Comparison of ENCODE assay signal across 8 cellular contexts in the genomic region with DNA sequence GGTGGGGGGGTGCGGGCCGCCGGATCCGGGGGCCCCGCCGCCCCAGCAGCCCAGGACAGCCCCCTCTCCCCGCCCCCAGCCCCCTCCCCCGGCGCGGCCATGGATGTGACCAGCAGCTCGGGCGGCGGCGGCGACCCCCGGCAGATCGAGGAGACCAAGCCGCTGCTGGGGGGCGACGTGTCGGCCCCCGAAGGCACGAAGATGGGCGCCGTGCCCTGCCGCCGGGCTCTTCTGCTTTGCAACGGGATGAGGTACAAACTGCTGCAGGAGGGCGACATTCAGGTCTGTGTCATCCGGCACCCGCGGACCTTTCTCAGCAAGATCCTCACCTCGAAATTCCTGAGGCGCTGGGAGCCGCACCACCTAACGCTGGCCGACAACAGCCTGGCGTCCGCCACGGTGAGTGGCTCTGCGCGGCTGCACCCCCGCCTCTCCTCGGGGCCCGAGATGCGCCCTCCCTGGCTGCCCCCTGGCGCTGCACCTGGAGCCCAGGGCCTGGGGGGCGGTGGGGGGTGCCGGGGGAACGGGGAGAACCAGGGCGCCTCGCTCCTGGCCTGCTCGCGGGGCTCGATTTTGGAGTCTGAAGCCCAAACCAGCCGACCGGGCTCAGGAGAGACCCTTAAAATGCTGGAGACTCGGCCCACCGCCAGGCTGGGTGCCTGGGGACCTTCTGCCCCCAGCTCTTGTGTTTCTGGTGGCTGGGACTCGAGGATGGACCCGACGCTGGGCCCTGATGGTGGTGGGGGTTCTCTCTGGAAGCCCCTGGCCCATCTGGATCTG. TPM values are rescaled to one million over a fixed set of nuclear protein-coding genes. Genes with fewer than 3 reads are reported as not detected.
DNase-seq lines count a peak whose midpoint lies in the region; ATAC-seq, FAIRE-seq and TF ChIP-seq lines count a peak whose summit lies in the region.

No MANE protein-coding gene starts in this region.

- no peak overlapping the region for H2BK15ac ChIP-seq in H1 (ENCODE audit: low read length)

- H3K36me3 ChIP-seq in H1 (ENCODE audit: control insufficient read depth in 2 of 4, insufficient read depth in 4 of 4, low read length in 3 of 4) = no peaks in the 10 kb centered on the region
- no peaks in the 10 kb centered on the region for H3K36me3 ChIP-seq in mucosa of descending colon (ENCODE audit: low read depth)
- H3K36me3 ChIP-seq in upper lobe of right lung = no peaks in the 10 kb centered on the region

- peak overlapping the region; percentile 84 for H3K4me3 ChIP-seq in AG10803 (ENCODE audit: low read length)
- peak overlapping the region; percentile 46 to 79 (median 78) for H3K4me3 ChIP-seq in H1 (ENCODE audit: extremely low read depth in 1 of 4, insufficient read depth in 2 of 4, low read depth in 3 of 4, low read length in 4 of 4)
- peak overlapping the region; percentile 39 for H3K4me3 ChIP-seq in mucosa of descending colon
- H3K4me3 ChIP-seq in upper lobe of right lung = peak overlapping the region; percentile 82

- 1% methylated on average over 24 of the region's 62 CpGs; no CpG with 5 or more reads in 1 of the 2 experiments for WGBS in H1 (ENCODE audit: extremely low coverage in 1 of 2, insufficient coverage in 1 of 2, insufficient read length in 1 of 2, insufficient replicate concordance in 2 of 2, low coverage in 1 of 2, low lambda C conversion rate in 2 of 2, missing lambda C conversion rate in 1 of 2), 2 experiments

- no peak overlapping the region for H3K4ac ChIP-seq in H1 (replicated peaks; ENCODE audit: insufficient read length, low read depth, low read length)

- no peak overlapping the region for H2BK20ac ChIP-seq in H1 (ENCODE audit: low read length)

- TF ChIP-seq EP300 in H1 (IDR thresholded peaks at IDR 0.05; ENCODE audit: borderline replicate concordance in 1 of 2, low read depth in 2 of 2, low read length in 2 of 2) = no peak

- ATAC-seq in GM18511 (IDR thresholded peaks at IDR 0.05; ENCODE audit: unreplicated experiment) (peak; percentile 43), mucosa of descending colon (peak; percentile 18), upper lobe of right lung (peak; percentile 44), GM18520 (IDR thresholded peaks at IDR 0.05; ENCODE audit: unreplicated experiment) (no peak)

- intact Hi-C loops in mucosa of descending colon (cut with DNase I, micrococcal nuclease) (no loop called here), upper lobe of right lung (cut with DNase I) (no loop called here)

- peak; percentile 21 for DNase-seq in AG10803 (ENCODE audit: low read depth)
- peak; percentile 56 for DNase-seq in HT-29 (ENCODE audit: low spot score)
- DNase-seq in activated CD4-positive, alpha-beta T cell treated with anti-CD3 and anti-CD28 coated beads for 48 hours = peak; percentile 61
- DNase-seq in H1 (ENCODE audit: low read depth in 1 of 2, low spot score in 2 of 2) = peak in 1 of 2 experiments; percentile 61
- peak; percentile 51 to 76 (median 72) for DNase-seq in mucosa of descending colon
- peak; percentile 84 for DNase-seq in upper lobe of right lung

- no peak overlapping the region for H4K5ac ChIP-seq in H1 (ENCODE audit: insufficient read length, low read depth, low read length)

- no peak overlapping the region for H2AK5ac ChIP-seq in H1 (ENCODE audit: low read depth, low read length)

- H3K79me1 ChIP-seq in H1 (ENCODE audit: low read depth, low read length) = peaks cover 23% of the 10 kb centered on the region

- no peak overlapping the region; the same call in 1 of the 2 replicates for H2BK12ac ChIP-seq in H1 (ENCODE audit: low read depth, low read length)

- peak overlapping the region; percentile 86; the same call in 1 of the 2 replicates for H4K8ac ChIP-seq in H1 (ENCODE audit: extremely low read depth, insufficient read depth, low read length)

- POLR2A ChIA-PET in H1 (lab: Charles Lee; ENCODE audit: partially characterized antibody) = interaction anchor here (1.0 to 1.8 kb wide), 4 partner anchors 14 to 284 kb away, joined by 3 to 4 read pairs (median 3); no protein-coding TSS in a partner anchor

- peaks cover 13% of the 10 kb centered on the region; the same call in 1 of the 2 replicates for H3K23me2 ChIP-seq in H1 (ENCODE audit: low read depth, low read length)

- no peak for TF ChIP-seq RAD21 in H1 (IDR thresholded peaks at IDR 0.05 in 1 of 2, conservative IDR thresholded peaks at IDR 0.05 in 1 of 2; ENCODE audit: low read depth in 2 of 2, low read length in 2 of 2)

- H4K20me1 ChIP-seq in H1 (replicated peaks in 1 of 2; ENCODE audit: control insufficient read depth in 1 of 2, insufficient read depth in 2 of 2, low read length in 2 of 2) = peaks cover 14 to 28% of the 10 kb centered on the region in 2 experiments

- CTCF ChIA-PET in H1 (lab: Charles Lee; ENCODE audit: partially characterized antibody) = interaction anchor here (0.5 to 1.1 kb wide), 2 partner anchors 21 to 279 kb away, joined by 3 read pairs; no protein-coding TSS in a partner anchor

- peak; percentile 26; the same call in 1 of the 2 replicates for TF ChIP-seq CTCF in AG10803 (conservative IDR thresholded peaks at IDR 0.05; ENCODE audit: low read length)
- no peak for TF ChIP-seq CTCF in H1 (IDR thresholded peaks at IDR 0.05; ENCODE audit: control extremely low read depth in 1 of 3, insufficient read depth in 1 of 3, low read depth in 1 of 3, low read length in 3 of 3)
- TF ChIP-seq CTCF in mucosa of descending colon (IDR thresholded peaks at IDR 0.05) = no peak
- TF ChIP-seq CTCF in upper lobe of right lung (IDR thresholded peaks at IDR 0.05) = peak; percentile 36

- peaks cover 32 to 52% of the 10 kb centered on the region in 2 experiments for H3K79me2 ChIP-seq in H1 (ENCODE audit: control insufficient read depth in 1 of 2, insufficient read depth in 2 of 2, low read length in 2 of 2)

- TF ChIP-seq POLR2A in H1 (IDR thresholded peaks at IDR 0.05; ENCODE audit: control extremely low read depth in 1 of 2, low read depth in 2 of 2, low read length in 2 of 2) = no peak

- no peak overlapping the region for H4K91ac ChIP-seq in H1 (replicated peaks; ENCODE audit: insufficient read length, low read length)

- H3K27me3 ChIP-seq in H1 (replicated peaks in 1 of 4; ENCODE audit: control insufficient read depth in 3 of 4, extremely low read depth in 1 of 4, insufficient read depth in 3 of 4, low read length in 3 of 4) (peaks cover 0 to 3% (median 1%) of the 10 kb centered on the region in 4 experiments; a peak in 3 of 7 replicates), upper lobe of right lung (no peaks in the 10 kb centered on the region)

- H3K27ac ChIP-seq in H1 (ENCODE audit: low read depth, low read length) = no peak overlapping the region
- H3K27ac ChIP-seq in upper lobe of right lung = peak overlapping the region; percentile 83

- H3K9ac ChIP-seq in H1 (replicated peaks in 1 of 4; ENCODE audit: extremely low read depth in 1 of 4, low read depth in 3 of 4, low read length in 3 of 4) = peak overlapping the region; percentile 68 to 85 (median 76); a peak in 6 of 7 replicates

- peak overlapping the region; percentile 71 to 98 for H3K4me2 ChIP-seq in H1 (ENCODE audit: insufficient read depth in 1 of 2, low read depth in 2 of 2, low read length in 2 of 2)

- no peak for FAIRE-seq in H1 (lab: Jason Lieb, UNC)

- H3K56ac ChIP-seq in H1 (replicated peaks; ENCODE audit: insufficient read length, low read depth, low read length) = no peak overlapping the region

- H3K4me1 ChIP-seq in H1 (replicated peaks in 1 of 4; ENCODE audit: control insufficient read depth in 3 of 4, insufficient read depth in 4 of 4, low read length in 3 of 4) (peaks cover 3 to 35% (median 19%) of the 10 kb centered on the region in 4 experiments), mucosa of descending colon (ENCODE audit: low read depth) (peaks cover 33% of the 10 kb centered on the region), upper lobe of right lung (peaks cover 28% of the 10 kb centered on the region)

- H2BK120ac ChIP-seq in H1 (replicated peaks; ENCODE audit: low read depth, low read length) = no peak overlapping the region

- H3K18ac ChIP-seq in H1 (ENCODE audit: extremely low read depth, low read length) = peak overlapping the region; percentile 5; the same call in 1 of the 2 replicates

- no peaks in the 10 kb centered on the region for H3K9me3 ChIP-seq in H1 (ENCODE audit: insufficient read depth in 2 of 2, low read depth in 1 of 2, low read length in 1 of 2)
- no peaks in the 10 kb centered on the region for H3K9me3 ChIP-seq in mucosa of descending colon
- H3K9me3 ChIP-seq in upper lobe of right lung = no peaks in the 10 kb centered on the region

- H2AFZ ChIP-seq in H1 (ENCODE audit: low read length) = no peak overlapping the region

- no peak overlapping the region for H3K14ac ChIP-seq in H1 (ENCODE audit: insufficient read length)

- H3K23ac ChIP-seq in H1 (ENCODE audit: insufficient read length) = no peak overlapping the region

- H2BK5ac ChIP-seq in H1 (ENCODE audit: low read depth, low read length) = no peak overlapping the region

TF ChIP-seq in H1, 55 proteins besides CTCF, POLR2A, EP300 and RAD21:
- peak; percentile 33; the same call in 1 of the 2 replicates for TF ChIP-seq TAF1 (IDR thresholded peaks at IDR 0.05; ENCODE audit: low read depth, low read length)
- peak; percentile 32 for TF ChIP-seq ASH2L (IDR thresholded peaks at IDR 0.05; ENCODE audit: low read length)
- TF ChIP-seq RNF2 (IDR thresholded peaks at IDR 0.05; ENCODE audit: borderline replicate concordance, low read depth, low read length, missing control alignments, poor library complexity, severe bottlenecking) = no peak

RNA-seq across cellular contexts. Expression of gene CMIP, which starts 0.7 kb away (rescaled TPM):
- 17.3 and 24.7 TPM in 2 replicates for total RNA-seq in HT-29 (2014; rRNA removed; shearing (Covaris generic))
- total RNA-seq in H1 (2021; fragmentation: NEBNext Ultra II Directional; extraction: Animal tissue kit (Norgen Biotek cat#: 25700)) = 53.2 and 62.0 TPM in 2 replicates
- polyA plus RNA-seq in H1 (2011; rRNA removed) = 7.9 and 21.2 TPM in 2 replicates
- polyA plus RNA-seq in H1 (2011; cell fraction: cytosol; rRNA removed) = 7.9 TPM
- 27.3 TPM for polyA plus RNA-seq in H1 (2011; cell fraction: nucleus; rRNA removed)
- polyA plus RNA-seq in H1 (2012, experiment 1 of 2) = 44.6 to 50.3 TPM (median 45.5 TPM) in 4 replicates
- 28.6 TPM for polyA plus RNA-seq in H1 (2012, experiment 2 of 2)
- polyA plus RNA-seq in H1 (2013, experiment 1 of 2) = 36.4 TPM
- 34.4 TPM for polyA plus RNA-seq in H1 (2013, experiment 2 of 2)
- polyA minus RNA-seq in H1 (2011; rRNA and poly(A)+ RNA removed) = 20.8 and 26.6 TPM in 2 replicates
- 35.2 TPM for polyA minus RNA-seq in H1 (2011; cell fraction: cytosol; rRNA and poly(A)+ RNA removed)
- polyA minus RNA-seq in H1 (2011; cell fraction: nucleus; rRNA and poly(A)+ RNA removed) = 37.7 TPM
- total RNA-seq in mucosa of descending colon (100 to 1,000 TPM in 1 of 3 donors, 10 to 100 TPM in 2; 73.3 to 127 (median 79.8) TPM), upper lobe of right lung (73.8 TPM)

Comparison
In these comparisons a context has a peak if more than half of its experiments do, and no peak if none do; other contexts are left out.
1. CTCF ChIP-seq: peak in AG10803 (single experiment) and upper lobe of right lung (single experiment); none in H1 (0 of 3) and mucosa of descending colon (single experiment).
2. Peak in every context shown above with its lines, with median percentiles within 50 percentile points of each other: H3K4me3 ChIP-seq.